1 cellular context compared by ENCODE assay signal in the genomic region with DNA sequence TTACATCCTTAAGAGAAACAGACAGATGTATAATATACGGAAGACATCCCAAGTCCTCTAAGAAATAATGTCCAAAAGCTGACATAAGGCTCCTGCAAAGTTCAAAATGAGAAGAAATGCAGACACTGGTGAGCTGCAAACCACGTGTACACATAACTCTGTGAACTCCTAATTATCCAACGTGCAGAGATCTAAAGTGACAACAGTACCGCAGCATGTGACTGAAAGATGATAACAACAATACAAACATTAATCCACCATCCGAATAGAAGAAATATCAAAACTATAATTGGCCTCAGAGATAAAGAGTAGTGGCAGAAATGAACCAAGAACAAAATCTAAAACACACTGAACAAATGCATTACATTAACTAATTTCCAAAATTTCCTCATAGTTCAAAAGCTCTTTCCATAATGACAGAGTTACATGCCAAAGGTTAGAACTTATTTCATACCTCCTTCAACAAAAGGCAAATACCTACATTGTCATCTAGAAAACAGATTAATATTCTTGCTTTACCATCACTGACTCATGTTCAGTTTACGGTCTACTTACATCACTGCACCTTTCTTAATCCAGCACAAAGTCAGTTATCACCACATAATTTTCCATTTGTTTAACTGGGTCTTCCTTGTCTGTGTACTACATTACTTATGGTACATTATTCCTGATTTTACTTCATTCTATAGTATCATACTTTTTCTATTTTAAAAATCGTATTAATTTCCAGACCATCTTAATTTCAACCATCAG.
TF ChIP-seq lines count a peak whose summit lies in the region.

No MANE protein-coding gene starts in this region.

TF ChIP-seq in H1, 55 proteins besides CTCF, POLR2A, EP300 and RAD21:
- TF ChIP-seq NRF1 (IDR thresholded peaks at IDR 0.05; ENCODE audit: low read depth, low read length) (no peak), EZH2 (IDR thresholded peaks at IDR 0.05; ENCODE audit: low read depth, low read length, severe bottlenecking) (no peak), POU5F1 (IDR thresholded peaks at IDR 0.05; ENCODE audit: low read depth, low read length) (no peak), SP4 (IDR thresholded peaks at IDR 0.05; ENCODE audit: low read length) (no peak), TAF1 (IDR thresholded peaks at IDR 0.05; ENCODE audit: low read depth, low read length) (no peak), SP1 (IDR thresholded peaks at IDR 0.05; ENCODE audit: low read depth, low read length) (no peak), CBX8 (IDR thresholded peaks at IDR 0.05; ENCODE audit: borderline replicate concordance, low read depth, low read length) (no peak), SRF (IDR thresholded peaks at IDR 0.05; ENCODE audit: low read depth, low read length) (no peak), JUN (IDR thresholded peaks at IDR 0.05; ENCODE audit: low read depth, low read length) (no peak), SAP30 (IDR thresholded peaks at IDR 0.05; ENCODE audit: insufficient read depth, insufficient replicate concordance, low read length) (no peak), POLR2AphosphoS5 (IDR thresholded peaks at IDR 0.05; ENCODE audit: low read depth, low read length) (no peak), FOSL1 (IDR thresholded peaks at IDR 0.05; ENCODE audit: insufficient read depth, low read depth, low read length) (no peak), ZNF274 (IDR thresholded peaks at IDR 0.05; ENCODE audit: borderline replicate concordance, extremely low read depth, low read length) (no peak), KDM4A (IDR thresholded peaks at IDR 0.05; ENCODE audit: low read depth, low read length, severe bottlenecking) (no peak), JUND (IDR thresholded peaks at IDR 0.05; ENCODE audit: low read length) (no peak), RNF2 (IDR thresholded peaks at IDR 0.05; ENCODE audit: borderline replicate concordance, low read depth, low read length, missing control alignments, poor library complexity, severe bottlenecking) (no peak)
- TF ChIP-seq, protein P1, sequence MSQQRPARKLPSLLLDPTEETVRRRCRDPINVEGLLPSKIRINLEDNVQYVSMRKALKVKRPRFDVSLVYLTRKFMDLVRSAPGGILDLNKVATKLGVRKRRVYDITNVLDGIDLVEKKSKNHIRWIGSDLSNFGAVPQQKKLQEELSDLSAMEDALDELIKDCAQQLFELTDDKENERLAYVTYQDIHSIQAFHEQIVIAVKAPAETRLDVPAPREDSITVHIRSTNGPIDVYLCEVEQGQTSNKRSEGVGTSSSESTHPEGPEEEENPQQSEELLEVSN (IDR thresholded peaks at IDR 0.05) = no peak
